ENCODE assay signal across 11 cellular contexts in the genomic region with DNA sequence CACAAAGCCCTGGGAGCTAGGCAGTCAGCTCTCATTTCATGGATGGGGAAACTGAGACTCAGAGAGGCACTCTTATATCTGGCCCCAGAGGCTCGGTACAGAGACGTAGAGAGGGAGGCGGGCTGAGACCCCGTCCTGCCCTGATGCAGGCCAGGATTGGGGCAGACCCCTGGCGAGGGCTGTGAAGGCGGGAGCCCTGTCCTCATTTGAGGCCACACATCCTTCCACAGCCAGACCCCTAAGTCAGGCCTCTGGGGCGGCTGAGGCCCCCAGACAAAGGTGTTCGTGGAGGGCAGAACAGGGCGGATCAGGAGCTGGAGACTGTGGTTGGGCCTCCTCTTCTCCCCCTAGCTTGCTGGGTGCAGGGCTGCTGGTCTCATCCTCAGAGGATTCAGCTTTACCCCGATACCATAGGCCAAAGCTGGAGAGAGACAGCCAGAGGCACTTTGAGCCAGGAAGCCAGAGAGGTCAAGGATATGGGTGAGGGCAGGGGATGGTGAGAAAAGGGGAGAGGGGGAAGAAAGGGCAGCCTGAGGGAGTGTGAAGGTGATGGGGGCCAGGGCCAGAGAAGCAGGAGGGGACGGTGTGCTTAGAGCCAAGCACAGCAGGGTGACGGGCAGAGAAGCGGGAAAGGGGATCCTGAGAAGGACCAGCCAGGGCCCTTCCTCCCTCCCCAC. TPM values are rescaled to one million over a fixed set of nuclear protein-coding genes. Genes with fewer than 3 reads are reported as not detected.
DNase-seq lines count a peak whose midpoint lies in the region; FAIRE-seq and TF ChIP-seq lines count a peak whose summit lies in the region.
"Had no signal": no experiment of that assay in that cellular context is flagged by ENCODE, and none has a peak within 500 bp of the region (broad histone marks: within the 10 kb centered on the region; RNA-seq: fewer than 3 reads in every experiment).

No MANE protein-coding gene starts in this region.

- H2AFZ ChIP-seq in astrocyte (ENCODE audit: low read depth, low read length), result no peak overlapping the region

- H4K20me1 ChIP-seq in astrocyte (ENCODE audit: insufficient read depth, low read length), result peaks cover 15% of the 10 kb centered on the region

- no peak overlapping the region for H3K23ac ChIP-seq in mesendoderm (ENCODE audit: low read length)

- no peaks in the 10 kb centered on the region for H3K27me3 Mint-ChIP-seq in activated naive CD4-positive, alpha-beta T cell treated with anti-CD3 and anti-CD28 coated beads, Interleukin-2, amount 50 U/mL, for 24 hours
- no peaks in the 10 kb centered on the region for H3K27me3 Mint-ChIP-seq in astrocyte (ENCODE audit: low read depth, unreplicated experiment)

- H3K36me3 ChIP-seq in astrocyte (ENCODE audit: insufficient read depth, low read length) (peaks cover 12% of the 10 kb centered on the region), mesendoderm (ENCODE audit: control insufficient read depth, insufficient read depth, low read length) (peaks cover 4% of the 10 kb centered on the region)

- H3K27me3 ChIP-seq in astrocyte (ENCODE audit: insufficient read depth, low read length), result no peaks in the 10 kb centered on the region
- H3K27me3 ChIP-seq in mesendoderm (ENCODE audit: insufficient read depth, low read length, poor library complexity), result no peaks in the 10 kb centered on the region

- H4K8ac ChIP-seq in mesendoderm (ENCODE audit: low read depth, low read length), result no peak overlapping the region

- H3K27ac ChIP-seq in astrocyte (ENCODE audit: low read depth, low read length) (no peak overlapping the region), mesendoderm (ENCODE audit: low read depth, low read length) (no peak overlapping the region), temporal lobe (ENCODE audit: low read depth, low read length) (peak overlapping the region; percentile 68)

- H3K9me3 ChIP-seq in astrocyte (ENCODE audit: insufficient read depth, low read depth, low read length), result no peaks in the 10 kb centered on the region

- peak overlapping the region; percentile 35 for H3K27ac Mint-ChIP-seq in activated naive CD4-positive, alpha-beta T cell treated with anti-CD3 and anti-CD28 coated beads, Interleukin-2, amount 50 U/mL, for 24 hours
- peak overlapping the region; percentile 69 for H3K27ac Mint-ChIP-seq in astrocyte (ENCODE audit: unreplicated experiment)

- FAIRE-seq in astrocyte (lab: Jason Lieb, UNC), result no peak
- FAIRE-seq: GM12891 had no signal

- H3K4me1 ChIP-seq in astrocyte (ENCODE audit: insufficient read depth, low read length) (peaks cover 31% of the 10 kb centered on the region), mesendoderm (ENCODE audit: control insufficient read depth, low read depth, low read length) (peaks cover 8% of the 10 kb centered on the region)

- peak overlapping the region; percentile 51 for H2AK5ac ChIP-seq in mesendoderm (ENCODE audit: low read length)

- H3K4me1 Mint-ChIP-seq in activated naive CD4-positive, alpha-beta T cell treated with anti-CD3 and anti-CD28 coated beads, Interleukin-2, amount 50 U/mL, for 24 hours, result peaks cover 27% of the 10 kb centered on the region
- peaks cover 15% of the 10 kb centered on the region for H3K4me1 Mint-ChIP-seq in astrocyte (ENCODE audit: low read depth, unreplicated experiment)

- TF ChIP-seq CTCF in astrocyte (IDR thresholded peaks at IDR 0.05; ENCODE audit: insufficient read depth, low read depth, low read length), result no peak

- H3K4me3 Mint-ChIP-seq in activated naive CD4-positive, alpha-beta T cell treated with anti-CD3 and anti-CD28 coated beads, Interleukin-2, amount 50 U/mL, for 24 hours, result no peak overlapping the region
- no peak overlapping the region for H3K4me3 Mint-ChIP-seq in astrocyte (ENCODE audit: unreplicated experiment)

- no CpG with 5 or more reads among the region's 13 CpGs for WGBS in mesendoderm (ENCODE audit: extremely low coverage, insufficient coverage, low lambda C conversion rate)

- H3K4ac ChIP-seq in mesendoderm (ENCODE audit: low read depth, low read length), result no peak overlapping the region

- no peak overlapping the region for H2BK120ac ChIP-seq in mesendoderm (ENCODE audit: low read depth, low read length)

- DNase-seq in activated naive CD4-positive, alpha-beta T cell treated with anti-CD3 and anti-CD28 coated beads, Interleukin-2, amount 50 U/mL, for 16 hours, result no peak
- DNase-seq in astrocyte (ENCODE audit: low read depth), result no peak
- DNase-seq in mesendoderm, result no peak
- no peak for DNase-seq in inferior parietal cortex (ENCODE audit: extremely low spot score)
- DNase-seq in DMS53 (lab: John Stamatoyannopoulos, UW), result no peak
- no peak for DNase-seq in NCI-H345 (lab: John Stamatoyannopoulos, UW)
- DNase-seq: activated naive CD4-positive, alpha-beta T cell treated with Interleukin-2 at 50 U/mL for 16 hours; DMS79 treated with DMSO at 0.1 percent for 48 hours had no signal

- H3K79me2 ChIP-seq in astrocyte (ENCODE audit: insufficient read depth, low read length), result no peaks in the 10 kb centered on the region
- no peaks in the 10 kb centered on the region for H3K79me2 ChIP-seq in mesendoderm (ENCODE audit: control insufficient read depth, insufficient read depth, low read length)

- no peaks in the 10 kb centered on the region for H3K9me3 Mint-ChIP-seq in activated naive CD4-positive, alpha-beta T cell treated with anti-CD3 and anti-CD28 coated beads, Interleukin-2, amount 50 U/mL, for 24 hours
- no peaks in the 10 kb centered on the region for H3K9me3 Mint-ChIP-seq in astrocyte (ENCODE audit: unreplicated experiment)

- H3K4me2 ChIP-seq in astrocyte (ENCODE audit: low read length), result no peak overlapping the region
- no peak overlapping the region for H3K4me2 ChIP-seq in mesendoderm (ENCODE audit: low read length)

- H3K4me3 ChIP-seq in astrocyte (ENCODE audit: insufficient read depth, low read depth, low read length), result no peak overlapping the region
- no peak overlapping the region for H3K4me3 ChIP-seq in mesendoderm (ENCODE audit: low read length)

- no peak overlapping the region for H2BK5ac ChIP-seq in mesendoderm (ENCODE audit: low read length)

- peak overlapping the region; percentile 78 for H3K56ac ChIP-seq in mesendoderm (ENCODE audit: low read length)

- no peak overlapping the region for H3K9ac ChIP-seq in astrocyte (ENCODE audit: low read length)
- peak overlapping the region; percentile 50 for H3K9ac ChIP-seq in mesendoderm (ENCODE audit: low read length)

- no peak overlapping the region for H3K18ac ChIP-seq in mesendoderm (ENCODE audit: low read length)

- H3K36me3 Mint-ChIP-seq in activated naive CD4-positive, alpha-beta T cell treated with anti-CD3 and anti-CD28 coated beads, Interleukin-2, amount 50 U/mL, for 24 hours, result no peaks in the 10 kb centered on the region
- peaks cover 2% of the 10 kb centered on the region for H3K36me3 Mint-ChIP-seq in astrocyte (ENCODE audit: low read depth, unreplicated experiment)

- H4K5ac ChIP-seq in mesendoderm (ENCODE audit: low read length), result no peak overlapping the region

- no peak overlapping the region for H2BK15ac ChIP-seq in mesendoderm (replicated peaks; ENCODE audit: low read depth)

- no peaks in the 10 kb centered on the region for H3K79me1 ChIP-seq in mesendoderm (ENCODE audit: low read length)

RNA-seq across cellular contexts. Expression of gene SCARF1, which starts 0.8 kb away (rescaled TPM):
- total RNA-seq in astrocyte (2.9 and 3.9 TPM in 2 replicates), temporal lobe (2.5 TPM)
- polyA plus RNA-seq in mesendoderm (2013, experiment 1 of 2), result 0.97 TPM
- polyA plus RNA-seq in mesendoderm (2013, experiment 2 of 2), result 1.1 TPM

RNA-seq across cellular contexts. Expression of gene RILP, which starts 3.3 kb away (rescaled TPM):
- total RNA-seq in astrocyte (7.5 and 7.8 TPM in 2 replicates), temporal lobe (2.2 TPM)
- polyA plus RNA-seq in mesendoderm (2013, experiment 1 of 2), result 8.7 TPM
- polyA plus RNA-seq in mesendoderm (2013, experiment 2 of 2), result 8.5 TPM

RNA-seq across cellular contexts. Expression of gene SLC43A2, which starts 17.7 kb away (rescaled TPM):
- total RNA-seq in astrocyte, result 17.9 and 18.0 TPM in 2 replicates
- polyA plus RNA-seq in mesendoderm (2013, experiment 1 of 2), result 6.4 TPM
- polyA plus RNA-seq in mesendoderm (2013, experiment 2 of 2), result 7.3 TPM
- 11.8 TPM for total RNA-seq in temporal lobe

RNA-seq across cellular contexts. Expression of gene PRPF8, which starts 38.3 kb away (rescaled TPM):
- total RNA-seq in astrocyte, result 202 TPM in 2 replicates
- 158 TPM for polyA plus RNA-seq in mesendoderm (2013, experiment 1 of 2)
- 144 TPM for polyA plus RNA-seq in mesendoderm (2013, experiment 2 of 2)
- total RNA-seq in temporal lobe, result 132 TPM
